Comparison of ENCODE assay signal across 32 cellular contexts in the genomic region with DNA sequence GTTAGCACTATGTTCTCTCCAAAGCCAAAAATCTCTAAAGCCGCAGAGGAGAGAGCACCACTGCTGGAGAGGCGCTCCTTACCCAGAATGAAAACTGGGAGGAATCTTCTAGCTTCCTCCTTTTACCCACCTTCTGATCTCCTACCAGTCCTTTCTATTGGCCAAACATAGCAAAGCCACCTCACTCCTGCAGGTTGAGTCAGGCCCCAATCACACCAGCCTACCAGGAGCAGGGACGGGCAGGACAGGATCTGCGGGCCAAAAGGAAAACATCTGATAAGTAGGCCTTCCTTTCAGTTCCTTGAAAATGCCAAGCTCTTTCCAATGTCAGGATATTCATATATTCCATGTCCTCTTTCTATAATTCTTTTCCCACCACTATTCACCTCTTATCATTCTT.
"Had no signal": no experiment of that assay in that cellular context is flagged by ENCODE, and none has a peak within 500 bp of the region (broad histone marks: within the 10 kb centered on the region; RNA-seq: fewer than 3 reads in every experiment).

No MANE protein-coding gene starts in this region.

- H3K27me3 ChIP-seq: adrenal gland, ascending aorta, brain microvascular endothelial cell, esophagus squamous epithelium, pancreas, sigmoid colon, uterus had no signal

- DNase-seq: activated CD4-positive, alpha-beta T cell treated with anti-CD3 and anti-CD28 coated beads for 4 hours; activated CD4-positive, alpha-beta T cell treated with anti-CD3 and anti-CD28 coated beads, Interleukin-2, amount 50 U/mL, for 4 hours; activated CD8-positive, alpha-beta memory T cell treated with anti-CD3 and anti-CD28 coated beads for 24 hours; activated effector memory CD4-positive, alpha-beta T cell treated with Interleukin-2 at 50 U/mL for 16 hours; activated naive CD4-positive, alpha-beta T cell treated with Interleukin-2 at 50 U/mL for 16 hours; activated naive CD8-positive, alpha-beta T cell treated with anti-CD3 and anti-CD28 coated beads for 36 hours; caudate nucleus; endodermal cell; esophagus squamous epithelium; glutamatergic neuron; islet precursor cell; left cardiac atrium; pancreas; retina; sigmoid colon; small intestine; stimulated activated CD4-positive, alpha-beta T cell treated with anti-CD3 and anti-CD28 coated beads, Interleukin-4, amount 100 ng/mL, for 24 hours had no signal

- H3K27ac ChIP-seq: ascending aorta, brain microvascular endothelial cell, esophagus squamous epithelium, pancreas, prostate gland, sigmoid colon, thoracic aorta, uterus, VCaP had no signal

- H3K4me1 ChIP-seq: pancreas, prostate gland, uterus had no signal

- FAIRE-seq: frontal cortex, pancreas, small intestine, TTC549 had no signal

- H3K4me3 Mint-ChIP-seq: activated naive CD8-positive, alpha-beta T cell treated with anti-CD3 and anti-CD28 coated beads for 36 hours; dendritic cell treated with granulocyte-macrophage colony-stimulating factor and Interleukin-4, amounts not matched to agents 40 ng/mL and 50 ng/mL, for 4 days; endodermal cell; memory B cell; natural killer cell treated with Interleukin-12 subunit alpha and Interleukin-12 subunit beta and Interleukin-15 and Interleukin-18, amount 100 ng/mL, for 72 hours; stimulated activated effector memory CD8-positive, alpha-beta T cell treated with anti-CD3 and anti-CD28 coated beads, Interleukin-12 subunit alpha, Interleukin-12 subunit beta, amount 100 ng/mL, for 72 hours; stimulated activated naive CD8-positive, alpha-beta T cell treated with anti-CD3 and anti-CD28 coated beads, Interleukin-15, Interleukin-2, amounts not matched to agents 100 ng/mL and 50 ng/mL, for 24 hours; type B pancreatic cell had no signal

- H3K9me3 ChIP-seq: adrenal gland, ascending aorta, esophagus squamous epithelium, pancreas, prostate gland, sigmoid colon, thoracic aorta, uterus had no signal

- H3K27me3 Mint-ChIP-seq: dendritic cell treated with granulocyte-macrophage colony-stimulating factor and Interleukin-4, amounts not matched to agents 40 ng/mL and 50 ng/mL, for 4 days; memory B cell; type B pancreatic cell had no signal

- ATAC-seq: natural killer cell treated with Interleukin-12 subunit alpha and Interleukin-12 subunit beta and Interleukin-15 and Interleukin-18, amount 100 ng/mL, for 72 hours; stimulated activated effector memory CD8-positive, alpha-beta T cell treated with anti-CD3 and anti-CD28 coated beads, Interleukin-12 subunit alpha, Interleukin-12 subunit beta, amount 100 ng/mL, for 72 hours had no signal

- H3K36me3 ChIP-seq: adrenal gland, ascending aorta, brain microvascular endothelial cell, esophagus squamous epithelium, pancreas, prostate gland, sigmoid colon, thoracic aorta, uterus had no signal

- H3K4me3 ChIP-seq: adrenal gland, ascending aorta, esophagus squamous epithelium, pancreas, prostate gland, sigmoid colon, thoracic aorta, uterus had no signal

- H3K36me3 Mint-ChIP-seq: activated naive CD8-positive, alpha-beta T cell treated with anti-CD3 and anti-CD28 coated beads for 36 hours; memory B cell; natural killer cell treated with Interleukin-12 subunit alpha and Interleukin-12 subunit beta and Interleukin-15 and Interleukin-18, amount 100 ng/mL, for 72 hours; stimulated activated effector memory CD8-positive, alpha-beta T cell treated with anti-CD3 and anti-CD28 coated beads, Interleukin-12 subunit alpha, Interleukin-12 subunit beta, amount 100 ng/mL, for 72 hours; type B pancreatic cell had no signal

- H3K9me3 Mint-ChIP-seq: activated naive CD8-positive, alpha-beta T cell treated with anti-CD3 and anti-CD28 coated beads for 36 hours; dendritic cell treated with granulocyte-macrophage colony-stimulating factor and Interleukin-4, amounts not matched to agents 40 ng/mL and 50 ng/mL, for 4 days; endodermal cell; memory B cell; natural killer cell treated with Interleukin-12 subunit alpha and Interleukin-12 subunit beta and Interleukin-15 and Interleukin-18, amount 100 ng/mL, for 72 hours; stimulated activated effector memory CD8-positive, alpha-beta T cell treated with anti-CD3 and anti-CD28 coated beads, Interleukin-12 subunit alpha, Interleukin-12 subunit beta, amount 100 ng/mL, for 72 hours; stimulated activated naive CD8-positive, alpha-beta T cell treated with anti-CD3 and anti-CD28 coated beads, Interleukin-15, Interleukin-2, amounts not matched to agents 100 ng/mL and 50 ng/mL, for 24 hours; type B pancreatic cell had no signal

- H3K27ac Mint-ChIP-seq: activated naive CD8-positive, alpha-beta T cell treated with anti-CD3 and anti-CD28 coated beads for 36 hours; dendritic cell treated with granulocyte-macrophage colony-stimulating factor and Interleukin-4, amounts not matched to agents 40 ng/mL and 50 ng/mL, for 4 days; endodermal cell; memory B cell; natural killer cell treated with Interleukin-12 subunit alpha and Interleukin-12 subunit beta and Interleukin-15 and Interleukin-18, amount 100 ng/mL, for 72 hours; stimulated activated effector memory CD8-positive, alpha-beta T cell treated with anti-CD3 and anti-CD28 coated beads, Interleukin-12 subunit alpha, Interleukin-12 subunit beta, amount 100 ng/mL, for 72 hours; stimulated activated naive CD8-positive, alpha-beta T cell treated with anti-CD3 and anti-CD28 coated beads, Interleukin-15, Interleukin-2, amounts not matched to agents 100 ng/mL and 50 ng/mL, for 24 hours; type B pancreatic cell had no signal
